In the genomic region with DNA sequence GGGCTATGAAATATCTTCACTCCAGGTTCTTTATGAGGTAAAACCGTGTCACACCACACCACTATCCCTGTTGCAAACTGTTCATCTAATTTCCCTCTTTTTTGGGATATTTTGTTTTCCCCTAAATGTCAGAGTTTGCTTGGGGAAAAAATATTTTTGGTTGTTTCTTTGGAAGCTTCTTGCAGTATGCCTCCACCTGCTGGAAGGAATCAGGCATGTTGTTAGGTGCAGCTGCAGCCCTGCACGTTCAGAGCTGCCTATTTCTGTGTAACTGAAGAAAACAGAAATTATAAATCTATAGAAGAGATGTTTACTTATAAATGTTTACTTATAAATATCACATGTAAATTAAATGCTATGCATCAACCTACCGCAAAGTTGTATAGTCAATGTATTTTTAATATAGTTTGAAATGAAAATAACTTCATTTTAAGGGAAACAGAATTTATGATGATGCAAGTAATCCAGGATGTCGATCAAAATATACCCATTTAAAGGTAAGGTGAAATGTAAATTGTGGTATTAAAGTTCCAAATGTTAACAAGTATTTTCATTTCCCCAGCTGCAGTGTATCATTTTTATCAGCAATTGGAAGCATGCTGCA, we compare ENCODE assay signal across 8 cellular contexts.
DNase-seq lines count a peak whose midpoint lies in the region; ATAC-seq and TF ChIP-seq lines count a peak whose summit lies in the region.

No MANE protein-coding gene starts in this region.

- H3K9me2 ChIP-seq in PC-3 (replicated peaks; ENCODE audit: low read length): no peaks in the 10 kb centered on the region

- no peaks in the 10 kb centered on the region for H4K20me1 ChIP-seq in PC-3 (ENCODE audit: low read length)
- no peaks in the 10 kb centered on the region for H4K20me1 ChIP-seq in fibroblast of lung (ENCODE audit: control insufficient read depth, extremely low read depth, insufficient read depth, low read length)

- H2AFZ ChIP-seq in PC-3 (ENCODE audit: low read length) (no peak overlapping the region), fibroblast of lung (ENCODE audit: low read length) (no peak overlapping the region)

- H3K36me3 ChIP-seq in cardiac muscle cell (no peaks in the 10 kb centered on the region), PC-3 (ENCODE audit: low read depth, low read length) (no peaks in the 10 kb centered on the region), fibroblast of lung (ENCODE audit: control insufficient read depth, insufficient read depth, low read length) (no peaks in the 10 kb centered on the region)

- CTCF ChIA-PET in PC-3 (lab: Charles Lee): no interaction called here
- CTCF ChIA-PET in activated naive CD4-positive, alpha-beta T cell treated with anti-CD3 and anti-CD28 coated beads, Interleukin-2, amount 10 ng/mL, durations not matched to agents 7 days and 5 days (lab: Charles Lee): no interaction called here

- TF ChIP-seq CTCF in cardiac muscle cell (IDR thresholded peaks at IDR 0.05; ENCODE audit: low read depth, low read length) (peak; percentile 81), PC-3 (conservative IDR thresholded peaks at IDR 0.05; ENCODE audit: low read depth, low read length) (peak; percentile 69), fibroblast of lung (conservative IDR thresholded peaks at IDR 0.05 in 1 of 2, IDR thresholded peaks at IDR 0.05 in 1 of 2; ENCODE audit: low read depth in 1 of 2, low read length in 2 of 2) (peak; percentile 83 to 93)

- no peak overlapping the region for H3K4me3 ChIP-seq in cardiac muscle cell
- no peak overlapping the region for H3K4me3 ChIP-seq in PC-3 (ENCODE audit: low read length)
- H3K4me3 ChIP-seq in fibroblast of lung (replicated peaks in 1 of 4; ENCODE audit: control extremely low read depth in 1 of 4, insufficient read depth in 1 of 4, low read depth in 3 of 4, low read length in 4 of 4): no peak overlapping the region

- no peaks in the 10 kb centered on the region for H3K4me1 Mint-ChIP-seq in activated naive CD4-positive, alpha-beta T cell treated with anti-CD3 and anti-CD28 coated beads, Interleukin-2, amount 10 ng/mL, durations not matched to agents 7 days and 5 days

- H3K4me3 Mint-ChIP-seq in activated naive CD4-positive, alpha-beta T cell treated with anti-CD3 and anti-CD28 coated beads, Interleukin-2, amount 10 ng/mL, durations not matched to agents 7 days and 5 days: no peak overlapping the region

- no peaks in the 10 kb centered on the region for H3K36me3 Mint-ChIP-seq in activated naive CD4-positive, alpha-beta T cell treated with anti-CD3 and anti-CD28 coated beads, Interleukin-2, amount 10 ng/mL, durations not matched to agents 7 days and 5 days

- POLR2A ChIA-PET in PC-3 (lab: Charles Lee; ENCODE audit: unreplicated experiment): no interaction called here

- H3K4me1 ChIP-seq in cardiac muscle cell (ENCODE audit: low read depth) (no peaks in the 10 kb centered on the region), PC-3 (ENCODE audit: insufficient read depth, low read length) (no peaks in the 10 kb centered on the region), fibroblast of lung (ENCODE audit: control insufficient read depth, extremely low read depth, insufficient read depth, low read length) (no peaks in the 10 kb centered on the region)

- H3K9me3 Mint-ChIP-seq in activated naive CD4-positive, alpha-beta T cell treated with anti-CD3 and anti-CD28 coated beads, Interleukin-2, amount 10 ng/mL, durations not matched to agents 7 days and 5 days: no peaks in the 10 kb centered on the region

- H3K9ac ChIP-seq in PC-3 (ENCODE audit: low read length): no peak overlapping the region
- H3K9ac ChIP-seq in fibroblast of lung (ENCODE audit: insufficient read depth, low read length): no peak overlapping the region

- peak; percentile 69 for ATAC-seq in PC-3
- ATAC-seq in HG03108 (IDR thresholded peaks at IDR 0.05; ENCODE audit: unreplicated experiment): no peak

- no peaks in the 10 kb centered on the region for H3F3A ChIP-seq in PC-3 (ENCODE audit: low read length, unreplicated experiment)

- no TSS peak for BruUV-seq in PC-3 (replicated peaks; lab: Mats Ljungman, UMichigan)

- peak; percentile 60 to 76 for DNase-seq in cardiac muscle cell (ENCODE audit: low read depth in 1 of 2, low spot score in 1 of 2)
- DNase-seq in cardiac septum (ENCODE audit: low spot score): no peak
- peak; percentile 52 for DNase-seq in PC-3
- peak; percentile 66 to 81 for DNase-seq in fibroblast of lung (ENCODE audit: low read depth in 2 of 2)
- DNase-seq in retina: peak; percentile 48
- DNase-seq in activated naive CD4-positive, alpha-beta T cell treated with anti-CD3 and anti-CD28 coated beads, Interleukin-2, amount 10 ng/mL, durations not matched to agents 7 days and 5 days: no peak
- DNase-seq in activated naive CD4-positive, alpha-beta T cell (lab: John Stamatoyannopoulos, UW): no peak

- no peak overlapping the region for H3K4me2 ChIP-seq in PC-3 (ENCODE audit: low read length)
- H3K4me2 ChIP-seq in fibroblast of lung (ENCODE audit: extremely low read depth, insufficient read depth, low read length): no peak overlapping the region

- no peaks in the 10 kb centered on the region for H3K79me2 ChIP-seq in PC-3 (ENCODE audit: low read length)
- no peaks in the 10 kb centered on the region for H3K79me2 ChIP-seq in fibroblast of lung (ENCODE audit: control insufficient read depth, insufficient read depth, low read length)

- H3K9me3 ChIP-seq in cardiac muscle cell (ENCODE audit: low read depth) (no peaks in the 10 kb centered on the region), PC-3 (ENCODE audit: low read length) (no peaks in the 10 kb centered on the region), fibroblast of lung (ENCODE audit: control insufficient read depth, insufficient read depth, low read depth, low read length) (no peaks in the 10 kb centered on the region)

- no peak overlapping the region for H3K27ac Mint-ChIP-seq in activated naive CD4-positive, alpha-beta T cell treated with anti-CD3 and anti-CD28 coated beads, Interleukin-2, amount 10 ng/mL, durations not matched to agents 7 days and 5 days

- H3K27me3 Mint-ChIP-seq in activated naive CD4-positive, alpha-beta T cell treated with anti-CD3 and anti-CD28 coated beads, Interleukin-2, amount 10 ng/mL, durations not matched to agents 7 days and 5 days: peaks cover 7% of the 10 kb centered on the region

- H3K27ac ChIP-seq in cardiac muscle cell: no peak overlapping the region
- H3K27ac ChIP-seq in PC-3 (ENCODE audit: low read length): no peak overlapping the region
- no peak overlapping the region for H3K27ac ChIP-seq in fibroblast of lung (ENCODE audit: insufficient read depth, low read length)

- H3K27me3 ChIP-seq in cardiac muscle cell (no peaks in the 10 kb centered on the region), PC-3 (ENCODE audit: low read length) (peaks cover 66% of the 10 kb centered on the region), fibroblast of lung (ENCODE audit: control insufficient read depth, insufficient read depth, low read length) (peaks cover 2% of the 10 kb centered on the region)

- intact Hi-C loops in cardiac septum (cut with DNase I): no loop called here
- intact Hi-C loops in PC-3 (cut with micrococcal nuclease): loop anchor here (5.0 kb wide), 1 partner anchor 1905 kb away; no protein-coding TSS in a partner anchor

Comparison
In these comparisons a context has a peak if more than half of its experiments do, and no peak if none do; other contexts are left out.
1. DNase-seq: peak in cardiac muscle cell (2 of 2), PC-3 (single experiment), fibroblast of lung (2 of 2) and retina (single experiment); none in cardiac septum (single experiment), activated naive CD4-positive, alpha-beta T cell treated with anti-CD3 and anti-CD28 coated beads, Interleukin-2, amount 10 ng/mL, durations not matched to agents 7 days and 5 days (single experiment) and activated naive CD4-positive, alpha-beta T cell (0 of 4).
2. Peak in every context shown above with its lines, with median percentiles within 50 percentile points of each other: CTCF ChIP-seq.